21 cellular contexts compared by ENCODE assay signal in genomic region chr3:151817473-151817872, GRCh38. TPM values are rescaled to one million over a fixed set of nuclear protein-coding genes. Genes with fewer than 3 reads are reported as not detected.
"Had no signal": no experiment of that assay in that cellular context is flagged by ENCODE, and none has a peak within 500 bp of the region (broad histone marks: within the 10 kb centered on the region; RNA-seq: fewer than 3 reads in every experiment).

No MANE protein-coding gene starts in this region.

- ATAC-seq: SK-N-SH treated with all-trans-retinoic acid at 6 μM for 48 hours had no signal

- FAIRE-seq: RCC 7860 had no signal

- H3K36me3 Mint-ChIP-seq: IgD-negative memory B cell had no signal

- H3K4me1 Mint-ChIP-seq: IgD-negative memory B cell had no signal

- DNase-seq: KBM-7, MM.1S, NCI-H1092 treated with DMSO at 0.1 percent for 48 hours, NCI-H1436, NCI-H187, NCI-H2029, NCI-H2081 treated with DMSO at 0.1 percent for 48 hours, NCI-H2171, NCI-H226, NCI-H446, NCI-H510A, NCI-H524 treated with DMSO at 0.1 percent for 48 hours, NCI-H774, Right ventricle myocardium superior, RPMI8226, SIG-M5 had no signal

- H3K27ac Mint-ChIP-seq: IgD-negative memory B cell had no signal

- H3K4me3 Mint-ChIP-seq: IgD-negative memory B cell had no signal

RNA-seq across cellular contexts. Expression of gene AADAC, which starts 3.6 kb away (rescaled TPM):
- total RNA-seq: HT1080, Right ventricle myocardium superior, SK-MEL-5 had no signal
- polyA plus RNA-seq: IgD-negative memory B cell had no signal

RNA-seq across cellular contexts. Expression of gene SUCNR1, which starts 56.0 kb away (rescaled TPM):
- total RNA-seq: HT1080 had no signal
- polyA plus RNA-seq: IgD-negative memory B cell had no signal
